8 cellular contexts compared by ENCODE assay signal in the genomic region with DNA sequence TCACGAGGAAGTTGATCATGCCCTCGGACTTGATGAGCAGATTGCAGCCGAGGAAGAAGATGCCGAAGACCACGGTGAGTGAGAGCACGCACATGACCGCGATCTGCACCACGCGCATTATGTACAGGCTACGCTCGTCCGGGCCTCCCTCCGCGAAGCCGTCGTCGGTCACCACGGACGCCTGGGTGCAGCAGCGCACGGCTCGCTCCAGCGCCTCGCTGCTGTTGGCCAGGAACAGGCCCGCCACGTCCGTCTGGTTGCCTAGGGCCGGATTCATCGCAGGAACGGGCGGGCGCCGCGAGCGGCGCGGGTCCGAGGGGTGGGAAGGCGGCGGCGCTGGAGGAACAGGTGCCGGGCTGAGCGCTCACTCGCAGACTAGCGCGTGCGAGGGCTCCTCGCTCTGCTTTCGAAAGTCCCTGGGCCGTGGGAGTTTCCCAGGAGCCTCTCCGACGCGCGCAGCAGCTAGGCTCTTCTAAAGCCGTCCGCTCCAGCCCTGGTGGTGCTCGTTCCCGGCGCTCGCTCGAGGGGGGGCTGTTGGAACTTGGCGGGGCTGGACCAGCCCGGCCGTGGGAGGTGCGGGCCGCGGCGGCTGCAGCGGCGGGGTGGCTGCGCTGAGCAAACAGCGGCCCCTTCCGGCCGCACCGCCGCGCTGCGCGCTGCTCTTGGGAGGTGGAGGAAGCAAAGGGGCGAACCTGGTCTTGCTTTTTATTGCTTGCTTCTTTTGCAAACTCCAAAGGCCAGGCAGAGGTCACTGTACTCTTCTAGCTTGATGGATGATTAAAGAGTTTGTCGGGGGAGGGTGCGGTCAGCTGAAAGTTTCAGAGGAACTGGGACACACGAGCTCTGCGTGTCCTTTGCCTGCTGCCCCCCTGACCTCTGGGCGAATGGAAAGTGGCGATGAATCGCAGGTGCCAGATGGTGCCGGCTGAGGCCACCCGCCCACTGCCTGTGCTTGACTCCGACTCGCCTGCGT. TPM values are rescaled to one million over a fixed set of nuclear protein-coding genes. Genes with fewer than 3 reads are reported as not detected.
DNase-seq lines count a peak whose midpoint lies in the region; ATAC-seq and TF ChIP-seq lines count a peak whose summit lies in the region.

A gene (minus strand): TSS at position 474 of the 973 bp plus-strand sequence. CDS start 197 bp downstream, at position 277.

- H3K27me3 Mint-ChIP-seq in activated CD8-positive, alpha-beta memory T cell treated with anti-CD3 and anti-CD28 coated beads, Interleukin-2, amount 10 ng/mL, durations not matched to agents 7 days and 5 days: peaks cover 74% of the 10 kb centered on the region

- no peaks in the 10 kb centered on the region for H3K36me3 Mint-ChIP-seq in activated CD8-positive, alpha-beta memory T cell treated with anti-CD3 and anti-CD28 coated beads, Interleukin-2, amount 10 ng/mL, durations not matched to agents 7 days and 5 days

- H3K27ac Mint-ChIP-seq in activated CD8-positive, alpha-beta memory T cell treated with anti-CD3 and anti-CD28 coated beads, Interleukin-2, amount 10 ng/mL, durations not matched to agents 7 days and 5 days: no peak within 1 kb of the TSS

- H3K4me3 Mint-ChIP-seq in activated CD8-positive, alpha-beta memory T cell treated with anti-CD3 and anti-CD28 coated beads, Interleukin-2, amount 10 ng/mL, durations not matched to agents 7 days and 5 days: peak within 1 kb of the TSS; percentile 10

- peak; percentile 89 for DNase-seq in AG08396 (ENCODE audit: low spot score)
- DNase-seq in NCI-H446 (lab: John Stamatoyannopoulos, UW): peak; percentile 33 to 76
- DNase-seq in activated CD8-positive, alpha-beta memory T cell treated with anti-CD3 and anti-CD28 coated beads, Interleukin-2, amount 10 ng/mL, durations not matched to agents 7 days and 5 days: peak; percentile 67
- DNase-seq in epithelial cell of esophagus (ENCODE audit: low read depth): peak; percentile 62
- peak; percentile 65 to 82 (median 70) for DNase-seq in mucosa of descending colon
- peak; percentile 74 for DNase-seq in stimulated activated CD8-positive, alpha-beta memory T cell treated with anti-CD3 and anti-CD28 coated beads, Interleukin-4, amount 100 ng/mL, for 48 hours

- H3K36me3 ChIP-seq in mucosa of descending colon (ENCODE audit: low read depth): no peaks in the 10 kb centered on the region

- TF ChIP-seq CTCF in epithelial cell of esophagus (IDR thresholded peaks at IDR 0.05; ENCODE audit: insufficient read depth, low read depth, low read length, missing control alignments) (peak; percentile 68), mucosa of descending colon (IDR thresholded peaks at IDR 0.05) (peak; percentile 86)

- ATAC-seq in GM18868 (IDR thresholded peaks at IDR 0.05; ENCODE audit: unreplicated experiment) (peak; percentile 95), HG03103 (IDR thresholded peaks at IDR 0.05; ENCODE audit: low read depth, unreplicated experiment) (peak; percentile 83), mucosa of descending colon (peak; percentile 95)
- peak; percentile 94 for ATAC-seq in activated CD8-positive, alpha-beta memory T cell treated with anti-CD3 and anti-CD28 coated beads, Interleukin-2, amount 10 ng/mL, durations not matched to agents 7 days and 5 days

- CTCF ChIA-PET in activated CD8-positive, alpha-beta memory T cell treated with anti-CD3 and anti-CD28 coated beads, Interleukin-2, amount 10 ng/mL, durations not matched to agents 7 days and 5 days (lab: Charles Lee): interaction anchor here (0.6 to 1.5 kb wide), 4 partner anchors 8 to 645 kb away, joined by 3 to 5 read pairs (median 4); no protein-coding TSS in a partner anchor

- H3K4me1 Mint-ChIP-seq in activated CD8-positive, alpha-beta memory T cell treated with anti-CD3 and anti-CD28 coated beads, Interleukin-2, amount 10 ng/mL, durations not matched to agents 7 days and 5 days: peaks cover 10% of the 10 kb centered on the region

- H3K4me3 ChIP-seq in epithelial cell of esophagus (ENCODE audit: low read length) (peak within 1 kb of the TSS; percentile 43), mucosa of descending colon (no peak within 1 kb of the TSS)

- no peaks in the 10 kb centered on the region for H3K9me3 Mint-ChIP-seq in activated CD8-positive, alpha-beta memory T cell treated with anti-CD3 and anti-CD28 coated beads, Interleukin-2, amount 10 ng/mL, durations not matched to agents 7 days and 5 days (ENCODE audit: low read depth)

- peaks cover 20% of the 10 kb centered on the region for H3K4me1 ChIP-seq in mucosa of descending colon (ENCODE audit: low read depth)

- intact Hi-C loops in mucosa of descending colon (cut with DNase I, micrococcal nuclease): loop anchor here in 1 of 2 donors (5.0 kb wide), 1 partner anchor 551 kb away; no protein-coding TSS in a partner anchor

- no peaks in the 10 kb centered on the region for H3K9me3 ChIP-seq in mucosa of descending colon

RNA-seq across cellular contexts. Expression of the gene that starts here (rescaled TPM):
- not detected for total RNA-seq in activated CD8-positive, alpha-beta memory T cell treated with anti-CD3 and anti-CD28 coated beads, Interleukin-2, amount 10 ng/mL, durations not matched to agents 7 days and 5 days
- total RNA-seq in mucosa of descending colon: 1 to 10 TPM in 2 of 3 donors, not detected in 1; 2.5 to 9.2 TPM

Comparison
In these comparisons a context has a peak if more than half of its experiments do, and no peak if none do; other contexts are left out.
1. Peak in DNase-seq and ATAC-seq in activated CD8-positive, alpha-beta memory T cell treated with anti-CD3 and anti-CD28 coated beads, Interleukin-2, amount 10 ng/mL, durations not matched to agents 7 days and 5 days; RNA of the gene not detected or under 1 TPM.